1 cellular context compared by ENCODE assay signal in genomic region chr5:74367241-74367733, GRCh38.
TF ChIP-seq lines count a peak whose summit lies in the region.

No MANE protein-coding gene starts in this region.

TF ChIP-seq in SK-N-SH treated with all-trans-retinoic acid at 6 μM for 48 hours, 23 proteins besides CTCF, POLR2A, EP300 and RAD21 (continued from another document):
- no peak for TF ChIP-seq CREB5 (CRISPR knock-in tag; IDR thresholded peaks at IDR 0.05; ENCODE audit: low read depth)
- no peak for TF ChIP-seq PPARA (CRISPR knock-in tag; IDR thresholded peaks at IDR 0.05; ENCODE audit: borderline replicate concordance)
- TF ChIP-seq TSHZ2 (CRISPR knock-in tag; IDR thresholded peaks at IDR 0.05) = no peak
- no peak for TF ChIP-seq TOX (CRISPR knock-in tag; IDR thresholded peaks at IDR 0.05; ENCODE audit: borderline replicate concordance)
- TF ChIP-seq CSRNP3 (CRISPR knock-in tag; IDR thresholded peaks at IDR 0.05) = no peak
- no peak for TF ChIP-seq ESRRG (CRISPR knock-in tag; IDR thresholded peaks at IDR 0.05)
- TF ChIP-seq CSDC2 (CRISPR knock-in tag; IDR thresholded peaks at IDR 0.05) = no peak
- TF ChIP-seq ZC3H10 (CRISPR knock-in tag; IDR thresholded peaks at IDR 0.05) = no peak
